ENCODE assay signal across 1 cellular context in genomic region chr9:114894801-114895433, GRCh38.
A peak's percentile ranks its signal among the peaks of the same experiment; 100 is the strongest.
TF ChIP-seq lines count a peak whose summit lies in the region.

No MANE protein-coding gene starts in this region.

TF ChIP-seq in IMR-90, 13 proteins besides CTCF, POLR2A, EP300 and RAD21 (continued from another document):
- TF ChIP-seq NFE2L2 (IDR thresholded peaks at IDR 0.05; ENCODE audit: low read depth, low read length): peak; percentile 81; the same call in 1 of the 2 replicates
- TF ChIP-seq FOS (IDR thresholded peaks at IDR 0.05; ENCODE audit: low read depth, low read length): peak; percentile 76
- no peak for TF ChIP-seq CHD1 (IDR thresholded peaks at IDR 0.05; ENCODE audit: low read depth, low read length)
